In the genomic region with DNA sequence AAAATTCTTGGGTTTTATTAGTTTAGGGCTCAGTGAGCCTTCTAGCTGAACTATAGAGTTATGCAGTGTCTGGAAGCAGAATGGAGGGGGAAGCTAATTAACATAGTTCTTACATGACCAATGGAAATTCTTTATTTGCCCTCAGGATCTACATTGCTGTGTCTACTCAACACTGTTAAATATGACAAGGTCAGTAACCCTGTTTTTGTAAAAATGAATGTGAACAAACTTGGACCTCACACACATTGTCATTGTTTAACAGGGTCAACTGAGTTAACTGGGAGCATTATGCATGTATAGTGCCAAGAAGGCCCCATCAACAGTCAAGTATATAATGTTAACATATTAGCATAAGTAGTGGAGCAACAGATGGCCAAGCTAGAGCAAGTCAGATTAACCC, we compare ENCODE assay signal across 25 cellular contexts.
"Had no signal": no experiment of that assay in that cellular context is flagged by ENCODE, and none has a peak within 500 bp of the region (broad histone marks: within the 10 kb centered on the region; RNA-seq: fewer than 3 reads in every experiment).

No MANE protein-coding gene starts in this region.

- ATAC-seq: activated T-helper 17 cell treated with anti-CD3 and anti-CD28 coated beads, Interleukin-2, amount 50 U/mL, for 72 hours; gastrocnemius medialis; left lung; pancreas; psoas muscle; T-helper 17 cell had no signal

- H3K36me3 ChIP-seq: gastrocnemius medialis, left lung, pancreas, right atrium auricular region, spleen, suprapubic skin, tibial artery had no signal

- H3K27me3 ChIP-seq: gastrocnemius medialis, left lung, pancreas, right atrium auricular region, spleen, suprapubic skin, tibial artery had no signal

- H3K4me1 ChIP-seq: gastrocnemius medialis, left lung, pancreas, psoas muscle, right atrium auricular region, suprapubic skin had no signal

- H3K27ac Mint-ChIP-seq: activated CD4-positive, alpha-beta memory T cell treated with anti-CD3 and anti-CD28 coated beads, Interleukin-2, amount 10 ng/mL, durations not matched to agents 7 days and 5 days; activated CD4-positive, alpha-beta T cell treated with anti-CD3 and anti-CD28 coated beads, Interleukin-2, amount 10 ng/mL, durations not matched to agents 24 days and 14 days; activated T-cell treated with anti-CD3 and anti-CD28 coated beads, Interleukin-2, amount 50 U/mL, for 24 hours; activated T-helper 17 cell treated with anti-CD3 and anti-CD28 coated beads, Interleukin-2, amount 50 U/mL, for 72 hours; T-helper 17 cell had no signal

- H3K9me3 ChIP-seq: gastrocnemius medialis, left lung, pancreas, psoas muscle, right atrium auricular region, spleen, suprapubic skin, tibial artery had no signal

- H3K27ac ChIP-seq: gastrocnemius medialis, left lung, pancreas, psoas muscle, right atrium auricular region, spleen, suprapubic skin, tibial artery had no signal

- DNase-seq: activated CD4-positive, alpha-beta memory T cell treated with anti-CD3 and anti-CD28 coated beads, Interleukin-2, amount 10 ng/mL, durations not matched to agents 7 days and 5 days; activated CD4-positive, alpha-beta T cell treated with anti-CD3 and anti-CD28 coated beads, Interleukin-2, amount 10 ng/mL, durations not matched to agents 24 days and 14 days; activated CD4-positive, CD25-positive, alpha-beta regulatory T cell treated with anti-CD3 and anti-CD28 coated beads, Interleukin-2, amount 50 U/mL, for 72 hours; activated CD8-positive, alpha-beta memory T cell treated with anti-CD3 and anti-CD28 coated beads, Interleukin-2, amount 50 U/mL, for 48 hours; activated gamma-delta T cell treated with Interleukin-2 at 50 U/mL for 16 hours; activated naive CD4-positive, alpha-beta T cell treated with anti-CD3 and anti-CD28 coated beads, Interleukin-2, amount 50 U/mL, for 16 hours; activated T-cell treated with anti-CD3 and anti-CD28 coated beads, Interleukin-2, amount 50 U/mL, for 24 hours; amygdala; central memory CD4-positive, alpha-beta T cell; effector memory CD4-positive, alpha-beta T cell; erythroblast; gastrocnemius medialis; glutamatergic neuron; left lung; pancreas; psoas muscle; spleen; stimulated activated naive CD4-positive, alpha-beta T cell; T-helper 17 cell; T1000; tibial artery had no signal

- H3K4me1 Mint-ChIP-seq: activated T-helper 17 cell treated with anti-CD3 and anti-CD28 coated beads, Interleukin-2, amount 50 U/mL, for 72 hours had no signal

- H3K4me3 ChIP-seq: gastrocnemius medialis, left lung, lung, pancreas, psoas muscle, right atrium auricular region, spleen, suprapubic skin, tibial artery had no signal

- H3K4me3 Mint-ChIP-seq: activated CD4-positive, alpha-beta memory T cell treated with anti-CD3 and anti-CD28 coated beads, Interleukin-2, amount 10 ng/mL, durations not matched to agents 7 days and 5 days; activated CD4-positive, alpha-beta T cell treated with anti-CD3 and anti-CD28 coated beads, Interleukin-2, amount 10 ng/mL, durations not matched to agents 24 days and 14 days; activated T-cell treated with anti-CD3 and anti-CD28 coated beads, Interleukin-2, amount 50 U/mL, for 24 hours; activated T-helper 17 cell treated with anti-CD3 and anti-CD28 coated beads, Interleukin-2, amount 50 U/mL, for 72 hours; T-helper 17 cell had no signal

- H3K9me3 Mint-ChIP-seq: activated CD4-positive, alpha-beta T cell treated with anti-CD3 and anti-CD28 coated beads, Interleukin-2, amount 10 ng/mL, durations not matched to agents 24 days and 14 days; activated T-cell treated with anti-CD3 and anti-CD28 coated beads, Interleukin-2, amount 50 U/mL, for 24 hours had no signal
